In genomic region chr16:29819506-29819905, GRCh38 we compare ENCODE assay signal across 8 cellular contexts. TPM values are rescaled to one million over a fixed set of nuclear protein-coding genes. Genes with fewer than 3 reads are reported as not detected.
A peak's percentile ranks its signal among the peaks of the same experiment; 100 is the strongest.
DNase-seq lines count a peak whose midpoint lies in the region; ATAC-seq, FAIRE-seq and TF ChIP-seq lines count a peak whose summit lies in the region.

No MANE protein-coding gene starts in this region.

- 38% methylated on average over 11 of the region's 15 CpGs for WGBS in A549 (ENCODE audit: missing lambda C conversion rate)
- no CpG with 5 or more reads among the region's 15 CpGs for WGBS in mesendoderm (ENCODE audit: extremely low coverage, insufficient coverage, low lambda C conversion rate)

- CTCF ChIA-PET in A549 (lab: Yijun Ruan, JAX) = interaction anchor here (0.6 to 24.4 kb wide), 30 partner anchors 8 to 259 kb away, joined by 3 to 568 read pairs (median 4); partner anchors contain the start of genes ASPHD1, CDIPT, KIF22 and MAZ

- H3K27ac ChIP-seq in A549 (peak overlapping the region; percentile 92 to 93), GM23338 (ENCODE audit: low read depth) (no peak overlapping the region), astrocyte (ENCODE audit: low read depth, low read length) (no peak overlapping the region), mesendoderm (ENCODE audit: low read depth, low read length) (no peak overlapping the region)

- POLR2A ChIA-PET in A549 (lab: Yijun Ruan, JAX) = interaction anchor here (0.9 to 2.5 kb wide), 4 partner anchors 10 to 107 kb away, joined by 3 to 9 read pairs (median 6); partner anchors contain the start of genes KCTD13 and MAZ

- TF ChIP-seq CTCF in A549 (IDR thresholded peaks at IDR 0.05) (peak; percentile 41), GM23338 (conservative IDR thresholded peaks at IDR 0.05; ENCODE audit: low read depth in 2 of 2) (peak; percentile 26 to 53), astrocyte (IDR thresholded peaks at IDR 0.05; ENCODE audit: insufficient read depth, low read depth, low read length) (no peak)

- H3K18ac ChIP-seq in mesendoderm (ENCODE audit: low read length) = no peak overlapping the region

- peaks cover 13% of the 10 kb centered on the region for H3K36me3 ChIP-seq in GM23338 (ENCODE audit: insufficient read depth)
- H3K36me3 ChIP-seq in astrocyte (ENCODE audit: insufficient read depth, low read length) = peaks cover 4% of the 10 kb centered on the region
- peaks cover 2% of the 10 kb centered on the region for H3K36me3 ChIP-seq in mesendoderm (ENCODE audit: control insufficient read depth, insufficient read depth, low read length)

- H3K36me3 Mint-ChIP-seq in GM23338 (ENCODE audit: low read depth) (peaks cover 35% of the 10 kb centered on the region), astrocyte (ENCODE audit: low read depth, unreplicated experiment) (peaks cover 8% of the 10 kb centered on the region)

- H3K4me3 Mint-ChIP-seq in GM23338 (peak overlapping the region; percentile 21; the same call in 2 of the 3 replicates), astrocyte (ENCODE audit: unreplicated experiment) (peak overlapping the region; percentile 87)

- ATAC-seq in A549 (no peak), GM23338 (no peak), HG02840 (IDR thresholded peaks at IDR 0.05; ENCODE audit: low FRiP score, unreplicated experiment) (no peak), GM21528 (IDR thresholded peaks at IDR 0.05; ENCODE audit: low FRiP score, unreplicated experiment) (no peak), HG02623 (IDR thresholded peaks at IDR 0.05; ENCODE audit: unreplicated experiment) (no peak)

- H3K9ac ChIP-seq in astrocyte (ENCODE audit: low read length) = peak overlapping the region; percentile 79
- no peak overlapping the region for H3K9ac ChIP-seq in mesendoderm (ENCODE audit: low read length)

- H3K4me2 ChIP-seq in A549 (peak overlapping the region; percentile 99), GM23338 (no peak overlapping the region), astrocyte (ENCODE audit: low read length) (peak overlapping the region; percentile 92), mesendoderm (ENCODE audit: low read length) (no peak overlapping the region)

- H2BK120ac ChIP-seq in mesendoderm (ENCODE audit: low read depth, low read length) = no peak overlapping the region

- peaks cover 14% of the 10 kb centered on the region for H3K27me3 Mint-ChIP-seq in GM23338 (ENCODE audit: insufficient read depth, low read depth, poor library complexity)
- no peaks in the 10 kb centered on the region for H3K27me3 Mint-ChIP-seq in astrocyte (ENCODE audit: low read depth, unreplicated experiment)

- H3K4me1 Mint-ChIP-seq in GM23338 = peaks cover 35% of the 10 kb centered on the region
- H3K4me1 Mint-ChIP-seq in astrocyte (ENCODE audit: low read depth, unreplicated experiment) = peaks cover 26% of the 10 kb centered on the region

- H3K9me3 ChIP-seq in A549 (no peaks in the 10 kb centered on the region), astrocyte (ENCODE audit: insufficient read depth, low read depth, low read length) (no peaks in the 10 kb centered on the region)

- H3K4me3 ChIP-seq in A549 (peak overlapping the region; percentile 61), GM23338 (no peak overlapping the region), astrocyte (ENCODE audit: insufficient read depth, low read depth, low read length) (peak overlapping the region; percentile 85), mesendoderm (ENCODE audit: low read length) (no peak overlapping the region)

- peaks cover 4% of the 10 kb centered on the region; the same call in 1 of the 3 replicates for H3K9me3 Mint-ChIP-seq in GM23338
- H3K9me3 Mint-ChIP-seq in astrocyte (ENCODE audit: unreplicated experiment) = no peaks in the 10 kb centered on the region

- peak; percentile 50 to 61; a peak in 3 of 5 replicates for TF ChIP-seq RAD21 in A549 (conservative IDR thresholded peaks at IDR 0.05 in 1 of 2, IDR thresholded peaks at IDR 0.05 in 1 of 2)

- no peak overlapping the region for H3K4ac ChIP-seq in mesendoderm (ENCODE audit: low read depth, low read length)

- H4K8ac ChIP-seq in mesendoderm (ENCODE audit: low read depth, low read length) = no peak overlapping the region

- TF ChIP-seq EP300 in A549 (IDR thresholded peaks at IDR 0.05) = no peak

- H3K56ac ChIP-seq in mesendoderm (ENCODE audit: low read length) = no peak overlapping the region

- no peak for TF ChIP-seq POLR2A in A549 (IDR thresholded peaks at IDR 0.05; ENCODE audit: low read length)

- 0 out of 2 replicates have a peak, but pooled peaks cover 5% of the 10 kb centered on the region for H4K20me1 ChIP-seq in GM23338 (replicated peaks; ENCODE audit: insufficient read depth)
- peaks cover 9% of the 10 kb centered on the region for H4K20me1 ChIP-seq in astrocyte (ENCODE audit: insufficient read depth, low read length)

- H4K5ac ChIP-seq in mesendoderm (ENCODE audit: low read length) = no peak overlapping the region

- H2AK5ac ChIP-seq in mesendoderm (ENCODE audit: low read length) = no peak overlapping the region

- H3F3A ChIP-seq in GM23338 (replicated peaks; ENCODE audit: low read depth) = peaks cover 24% of the 10 kb centered on the region; the same call in 1 of the 2 replicates

- H3K27ac Mint-ChIP-seq in GM23338 = no peak overlapping the region
- no peak overlapping the region for H3K27ac Mint-ChIP-seq in astrocyte (ENCODE audit: unreplicated experiment)

- H3K79me2 ChIP-seq in GM23338 (replicated peaks; ENCODE audit: insufficient read depth) (peaks cover 17% of the 10 kb centered on the region), astrocyte (ENCODE audit: insufficient read depth, low read length) (peaks cover 82% of the 10 kb centered on the region), mesendoderm (ENCODE audit: control insufficient read depth, insufficient read depth, low read length) (peaks cover 11% of the 10 kb centered on the region)

- no peak overlapping the region for H2BK15ac ChIP-seq in mesendoderm (replicated peaks; ENCODE audit: low read depth)

- no peak overlapping the region for H2BK5ac ChIP-seq in mesendoderm (ENCODE audit: low read length)

- no peak overlapping the region for H2AFZ ChIP-seq in GM23338
- H2AFZ ChIP-seq in astrocyte (ENCODE audit: low read depth, low read length) = no peak overlapping the region

- H3K23ac ChIP-seq in mesendoderm (ENCODE audit: low read length) = no peak overlapping the region

- H3K27me3 ChIP-seq in GM23338 (ENCODE audit: insufficient read depth) (no peaks in the 10 kb centered on the region), astrocyte (ENCODE audit: insufficient read depth, low read length) (no peaks in the 10 kb centered on the region), mesendoderm (ENCODE audit: insufficient read depth, low read length, poor library complexity) (no peaks in the 10 kb centered on the region)

- H3K79me1 ChIP-seq in mesendoderm (ENCODE audit: low read length) = peaks cover 5% of the 10 kb centered on the region

- DNase-seq in A549 (ENCODE audit: low read depth in 1 of 2, low spot score in 1 of 2) (peak; percentile 49 to 50), GM23338 (ENCODE audit: low spot score) (no peak), astrocyte (ENCODE audit: low read depth) (no peak), mesendoderm (peak; percentile 32), medulla oblongata (ENCODE audit: extremely low spot score) (no peak)

- peaks cover 64% of the 10 kb centered on the region for H3K4me1 ChIP-seq in A549
- H3K4me1 ChIP-seq in GM23338 (ENCODE audit: insufficient read depth) = peaks cover 24% of the 10 kb centered on the region
- H3K4me1 ChIP-seq in astrocyte (ENCODE audit: insufficient read depth, low read length) = peaks cover 52% of the 10 kb centered on the region
- H3K4me1 ChIP-seq in mesendoderm (ENCODE audit: control insufficient read depth, low read depth, low read length) = peaks cover 7% of the 10 kb centered on the region

- no peak for FAIRE-seq in A549 (lab: Jason Lieb, UNC)
- FAIRE-seq in astrocyte (lab: Jason Lieb, UNC) = no peak

- H3K9me2 ChIP-seq in GM23338 (ENCODE audit: insufficient read depth) = no peaks in the 10 kb centered on the region

RNA-seq across cellular contexts. Expression of gene MVP, which starts 0.8 kb away (rescaled TPM):
- polyA plus RNA-seq in A549 (2011; rRNA removed) (73.3 and 87.7 TPM in 2 replicates), A549 (2017; fragmentation: RNase III; extraction: RNeasy Plus Mini Kit Qiagen cat#74134 plus additional on column Dnase treatment) (86.2 to 109 TPM (median 106 TPM) in 3 replicates), GM23338 (2016; fragmentation: Nextera tagmentation; extraction: Ambion mirVana) (1.4 and 2.0 TPM in 2 replicates)
- polyA plus RNA-seq in A549 (2012; cell fraction: cytosol; rRNA removed) = 50.3 and 58.7 TPM in 2 replicates
- polyA plus RNA-seq in A549 (2012; cell fraction: nucleus; rRNA removed) = 188 and 201 TPM in 2 replicates
- 325 and 351 TPM in 2 replicates for polyA minus RNA-seq in A549 (2011; rRNA and poly(A)+ RNA removed)
- total RNA-seq in GM23338 (2014; rRNA removed; shearing (Covaris generic)) = 2.6 and 3.7 TPM in 2 replicates
- 38.7 and 40.1 TPM in 2 replicates for total RNA-seq in astrocyte
- 0.13 TPM for polyA plus RNA-seq in mesendoderm (2013, experiment 1 of 2)
- 0.18 TPM for polyA plus RNA-seq in mesendoderm (2013, experiment 2 of 2)

RNA-seq across cellular contexts. Expression of gene PAGR1, which starts 3.6 kb away (rescaled TPM):
- polyA plus RNA-seq in A549 (2011; rRNA removed) (18.9 and 26.7 TPM in 2 replicates), A549 (2017; fragmentation: RNase III; extraction: RNeasy Plus Mini Kit Qiagen cat#74134 plus additional on column Dnase treatment) (41.0 to 44.5 TPM (median 43.1 TPM) in 3 replicates), GM23338 (2016; fragmentation: Nextera tagmentation; extraction: Ambion mirVana) (76.7 and 78.7 TPM in 2 replicates)
- 43.8 and 50.3 TPM in 2 replicates for polyA plus RNA-seq in A549 (2012; cell fraction: cytosol; rRNA removed)
- 25.9 and 29.0 TPM in 2 replicates for polyA plus RNA-seq in A549 (2012; cell fraction: nucleus; rRNA removed)
- polyA minus RNA-seq in A549 (2011; rRNA and poly(A)+ RNA removed) = 4.3 and 5.9 TPM in 2 replicates
- total RNA-seq in GM23338 (2014; rRNA removed; shearing (Covaris generic)) = 59.7 and 67.6 TPM in 2 replicates
- total RNA-seq in astrocyte = 20.1 and 20.8 TPM in 2 replicates
- polyA plus RNA-seq in mesendoderm (2013, experiment 1 of 2) = 59.4 TPM
- polyA plus RNA-seq in mesendoderm (2013, experiment 2 of 2) = 59.3 TPM

RNA-seq across cellular contexts. Expression of gene PRRT2, which starts 7.5 kb away (rescaled TPM):
- 0.25 and 0.34 TPM in 2 replicates for polyA plus RNA-seq in A549 (2011; rRNA removed)
- 0.54 and 0.62 TPM in 2 replicates for polyA plus RNA-seq in A549 (2012; cell fraction: cytosol; rRNA removed)
- 5.0 and 5.1 TPM in 2 replicates for polyA plus RNA-seq in A549 (2012; cell fraction: nucleus; rRNA removed)
- polyA plus RNA-seq in A549 (2017; fragmentation: RNase III; extraction: RNeasy Plus Mini Kit Qiagen cat#74134 plus additional on column Dnase treatment) = 0.34 to 0.55 TPM (median 0.44 TPM) in 3 replicates
- 0.29 and 0.34 TPM in 2 replicates for polyA minus RNA-seq in A549 (2011; rRNA and poly(A)+ RNA removed)
- 8.9 and 13.3 TPM in 2 replicates for total RNA-seq in GM23338 (2014; rRNA removed; shearing (Covaris generic))
- polyA plus RNA-seq in GM23338 (2016; fragmentation: Nextera tagmentation; extraction: Ambion mirVana) = 13.6 and 16.6 TPM in 2 replicates
- total RNA-seq in astrocyte = 6.2 and 6.7 TPM in 2 replicates
- 2.4 TPM for polyA plus RNA-seq in mesendoderm (2013, experiment 1 of 2)
- polyA plus RNA-seq in mesendoderm (2013, experiment 2 of 2) = 2.5 TPM

RNA-seq across cellular contexts. Expression of gene MAZ, which starts 13.2 kb away (rescaled TPM):
- polyA plus RNA-seq in A549 (2011; rRNA removed) = 79.6 and 99.7 TPM in 2 replicates
- 192 and 249 TPM in 2 replicates for polyA plus RNA-seq in A549 (2012; cell fraction: cytosol; rRNA removed)
- 213 and 345 TPM in 2 replicates for polyA plus RNA-seq in A549 (2012; cell fraction: nucleus; rRNA removed)
- polyA plus RNA-seq in A549 (2017; fragmentation: RNase III; extraction: RNeasy Plus Mini Kit Qiagen cat#74134 plus additional on column Dnase treatment) = 216 to 231 TPM (median 221 TPM) in 3 replicates
- 200 and 239 TPM in 2 replicates for polyA minus RNA-seq in A549 (2011; rRNA and poly(A)+ RNA removed)
- 181 and 270 TPM in 2 replicates for total RNA-seq in GM23338 (2014; rRNA removed; shearing (Covaris generic))
- 155 and 170 TPM in 2 replicates for polyA plus RNA-seq in GM23338 (2016; fragmentation: Nextera tagmentation; extraction: Ambion mirVana)
- total RNA-seq in astrocyte = 216 and 247 TPM in 2 replicates
- polyA plus RNA-seq in mesendoderm (2013, experiment 1 of 2) = 156 TPM
- 158 TPM for polyA plus RNA-seq in mesendoderm (2013, experiment 2 of 2)

RNA-seq across cellular contexts. Expression of gene KIF22, which starts 29.0 kb away (rescaled TPM):
- polyA plus RNA-seq in A549 (2011; rRNA removed) = 64.3 and 85.9 TPM in 2 replicates
- polyA plus RNA-seq in A549 (2012; cell fraction: cytosol; rRNA removed) = 131 and 139 TPM in 2 replicates
- 316 and 319 TPM in 2 replicates for polyA plus RNA-seq in A549 (2012; cell fraction: nucleus; rRNA removed)
- polyA plus RNA-seq in A549 (2017; fragmentation: RNase III; extraction: RNeasy Plus Mini Kit Qiagen cat#74134 plus additional on column Dnase treatment) = 70.0 to 73.7 TPM (median 72.6 TPM) in 3 replicates
- polyA minus RNA-seq in A549 (2011; rRNA and poly(A)+ RNA removed) = 147 and 158 TPM in 2 replicates
- 179 and 192 TPM in 2 replicates for total RNA-seq in GM23338 (2014; rRNA removed; shearing (Covaris generic))
- polyA plus RNA-seq in GM23338 (2016; fragmentation: Nextera tagmentation; extraction: Ambion mirVana) = 110 and 120 TPM in 2 replicates
- total RNA-seq in astrocyte = 12.5 and 14.3 TPM in 2 replicates
- polyA plus RNA-seq in mesendoderm (2013, experiment 1 of 2) = 74.0 TPM
- polyA plus RNA-seq in mesendoderm (2013, experiment 2 of 2) = 75.7 TPM

Comparison
In these comparisons a context has a peak if more than half of its experiments do, and no peak if none do; other contexts are left out.
1. DNase-seq: peak in A549 (2 of 2) and mesendoderm (single experiment); none in GM23338 (single experiment), astrocyte (single experiment) and medulla oblongata (single experiment).
2. H3K27ac ChIP-seq: peak in A549 (2 of 2); none in GM23338 (single experiment), astrocyte (single experiment) and mesendoderm (single experiment).
3. H3K4me2 ChIP-seq: peak in A549 (single experiment) and astrocyte (single experiment); none in GM23338 (single experiment) and mesendoderm (single experiment).
4. H3K4me3 ChIP-seq: peak in A549 (single experiment) and astrocyte (single experiment); none in GM23338 (single experiment) and mesendoderm (single experiment).